In genomic region chr9:34929506-34930102, GRCh38 we compare ENCODE assay signal across 8 cellular contexts. TPM values are rescaled to one million over a fixed set of nuclear protein-coding genes. Genes with fewer than 3 reads are reported as not detected.
DNase-seq lines count a peak whose midpoint lies in the region; ATAC-seq, FAIRE-seq and TF ChIP-seq lines count a peak whose summit lies in the region.

No MANE protein-coding gene starts in this region.

- H2BK15ac ChIP-seq in mesendoderm (replicated peaks; ENCODE audit: low read depth): no peak overlapping the region

- BruUV-seq in PC-3 (replicated peaks; lab: Mats Ljungman, UMichigan): no TSS peak
- BruUV-seq in mammary epithelial cell (replicated peaks; lab: Mats Ljungman, UMichigan): no TSS peak

- no peak overlapping the region for H3K4me3 ChIP-seq in PC-3 (ENCODE audit: low read length)
- H3K4me3 ChIP-seq in mammary epithelial cell (replicated peaks in 1 of 3; ENCODE audit: insufficient read depth in 1 of 3, low read depth in 2 of 3, low read length in 3 of 3): no peak overlapping the region
- H3K4me3 ChIP-seq in mesendoderm (ENCODE audit: low read length): no peak overlapping the region
- no peak overlapping the region for H3K4me3 ChIP-seq in suprapubic skin

- CTCF ChIA-PET in PC-3 (lab: Charles Lee): interaction anchor here (0.5 to 1.5 kb wide), 2 partner anchors 30 to 35 kb away, joined by 3 to 5 read pairs; no protein-coding TSS in a partner anchor
- CTCF ChIA-PET in mammary epithelial cell (lab: Charles Lee; ENCODE audit: low non-redundant PET): interaction anchor here (0.6 to 0.9 kb wide), 3 partner anchors 60 to 1477 kb away, joined by 3 to 7 read pairs (median 5); partner anchors contain the start of gene DNAJB5

- TF ChIP-seq CTCF in PC-3 (conservative IDR thresholded peaks at IDR 0.05; ENCODE audit: low read depth, low read length) (peak; percentile 57), mammary epithelial cell (conservative IDR thresholded peaks at IDR 0.05 in 1 of 2, IDR thresholded peaks at IDR 0.05 in 1 of 2; ENCODE audit: extremely low read depth in 1 of 2, insufficient read depth in 1 of 2, low read depth in 1 of 2, low read length in 2 of 2) (peak; percentile 61 to 64), suprapubic skin (IDR thresholded peaks at IDR 0.05) (peak in 1 of 2 donors; percentile 11)

- H3K56ac ChIP-seq in mesendoderm (ENCODE audit: low read length): no peak overlapping the region

- H3F3A ChIP-seq in PC-3 (ENCODE audit: low read length, unreplicated experiment): no peaks in the 10 kb centered on the region

- no peak for TF ChIP-seq POLR2A in suprapubic skin (IDR thresholded peaks at IDR 0.05)

- H3K4me1 ChIP-seq in PC-3 (ENCODE audit: insufficient read depth, low read length): no peaks in the 10 kb centered on the region
- no peaks in the 10 kb centered on the region for H3K4me1 ChIP-seq in mammary epithelial cell (ENCODE audit: insufficient read depth, low read length)
- no peaks in the 10 kb centered on the region for H3K4me1 ChIP-seq in mesendoderm (ENCODE audit: control insufficient read depth, low read depth, low read length)
- no peaks in the 10 kb centered on the region for H3K4me1 ChIP-seq in suprapubic skin

- no peak overlapping the region for H4K8ac ChIP-seq in mesendoderm (ENCODE audit: low read depth, low read length)

- H2BK120ac ChIP-seq in mesendoderm (ENCODE audit: low read depth, low read length): no peak overlapping the region

- H2AK5ac ChIP-seq in mesendoderm (ENCODE audit: low read length): no peak overlapping the region

- H3K36me3 ChIP-seq in PC-3 (ENCODE audit: low read depth, low read length) (no peaks in the 10 kb centered on the region), mammary epithelial cell (ENCODE audit: insufficient read depth, low read length) (no peaks in the 10 kb centered on the region), mesendoderm (ENCODE audit: control insufficient read depth, insufficient read depth, low read length) (no peaks in the 10 kb centered on the region), suprapubic skin (no peaks in the 10 kb centered on the region)

- ATAC-seq in PC-3: no peak
- ATAC-seq in HG02642 (IDR thresholded peaks at IDR 0.05; ENCODE audit: poor library complexity, unreplicated experiment): no peak

- dilution Hi-C loops in mammary epithelial cell (cut with HindIII; ENCODE audit: low sequenced_read_pairs): no loop called here

- no peak overlapping the region for H3K4ac ChIP-seq in mesendoderm (ENCODE audit: low read depth, low read length)

- FAIRE-seq in GM18507 (lab: Jason Lieb, UNC): peak; percentile 58

- H4K20me1 ChIP-seq in PC-3 (ENCODE audit: low read length): no peaks in the 10 kb centered on the region
- H4K20me1 ChIP-seq in mammary epithelial cell (ENCODE audit: insufficient read depth, low read length): no peaks in the 10 kb centered on the region

- no peaks in the 10 kb centered on the region for H3K79me2 ChIP-seq in PC-3 (ENCODE audit: low read length)
- no peaks in the 10 kb centered on the region for H3K79me2 ChIP-seq in mammary epithelial cell (ENCODE audit: insufficient read depth, low read length)
- H3K79me2 ChIP-seq in mesendoderm (ENCODE audit: control insufficient read depth, insufficient read depth, low read length): no peaks in the 10 kb centered on the region

- POLR2A ChIA-PET in PC-3 (lab: Charles Lee; ENCODE audit: unreplicated experiment): no interaction called here

- no peak overlapping the region for H3K23ac ChIP-seq in mesendoderm (ENCODE audit: low read length)

- H3K27me3 ChIP-seq in PC-3 (ENCODE audit: low read length): peaks cover 19% of the 10 kb centered on the region
- H3K27me3 ChIP-seq in mammary epithelial cell (ENCODE audit: insufficient read depth, low read length): no peaks in the 10 kb centered on the region
- H3K27me3 ChIP-seq in mesendoderm (ENCODE audit: insufficient read depth, low read length, poor library complexity): no peaks in the 10 kb centered on the region
- H3K27me3 ChIP-seq in suprapubic skin: peaks cover 3% of the 10 kb centered on the region

- WGBS in mammary epithelial cell (ENCODE audit: low coverage, missing lambda C conversion rate): 34% methylated on average over 5 of the region's 7 CpGs
- WGBS in mesendoderm (ENCODE audit: extremely low coverage, insufficient coverage, low lambda C conversion rate): no CpG with 5 or more reads among the region's 7 CpGs
- WGBS in suprapubic skin: 31% methylated on average over 7 of the region's 7 CpGs

- in situ Hi-C loops in mammary epithelial cell (cut with MboI; ENCODE audit: low sequenced_read_pairs in 2 of 2): no loop called here

- intact Hi-C loops in PC-3 (cut with micrococcal nuclease) (no loop called here), mammary epithelial cell (cut with micrococcal nuclease) (no loop called here)

- H3K79me1 ChIP-seq in mesendoderm (ENCODE audit: low read length): no peaks in the 10 kb centered on the region

- H3K9me2 ChIP-seq in PC-3 (replicated peaks; ENCODE audit: low read length): no peaks in the 10 kb centered on the region

- H3K9me3 ChIP-seq in PC-3 (ENCODE audit: low read length) (no peaks in the 10 kb centered on the region), mammary epithelial cell (replicated peaks; ENCODE audit: insufficient read depth, low read length) (no peaks in the 10 kb centered on the region), suprapubic skin (no peaks in the 10 kb centered on the region)

- H3K9ac ChIP-seq in PC-3 (ENCODE audit: low read length) (no peak overlapping the region), mammary epithelial cell (ENCODE audit: insufficient read depth, low read length) (no peak overlapping the region), mesendoderm (ENCODE audit: low read length) (no peak overlapping the region)

- no peak overlapping the region for H3K4me2 ChIP-seq in PC-3 (ENCODE audit: low read length)
- no peak overlapping the region for H3K4me2 ChIP-seq in mammary epithelial cell (ENCODE audit: insufficient read depth, low read depth, low read length)
- no peak overlapping the region for H3K4me2 ChIP-seq in mesendoderm (ENCODE audit: low read length)

- H3K18ac ChIP-seq in mesendoderm (ENCODE audit: low read length): no peak overlapping the region

- TF ChIP-seq EP300 in suprapubic skin (IDR thresholded peaks at IDR 0.05): no peak

- no peak overlapping the region for H4K5ac ChIP-seq in mesendoderm (ENCODE audit: low read length)

- H3K27ac ChIP-seq in PC-3 (ENCODE audit: low read length): no peak overlapping the region
- no peak overlapping the region for H3K27ac ChIP-seq in mammary epithelial cell (ENCODE audit: insufficient read depth, low read depth, low read length)
- no peak overlapping the region for H3K27ac ChIP-seq in mesendoderm (ENCODE audit: low read depth, low read length)
- no peak overlapping the region for H3K27ac ChIP-seq in suprapubic skin

- H2BK5ac ChIP-seq in mesendoderm (ENCODE audit: low read length): no peak overlapping the region

- H2AFZ ChIP-seq in PC-3 (ENCODE audit: low read length) (no peak overlapping the region), mammary epithelial cell (ENCODE audit: low read depth, low read length) (no peak overlapping the region)

- peak; percentile 63 for DNase-seq in Ammon's horn (ENCODE audit: low spot score)
- no peak for DNase-seq in GM18507 (ENCODE audit: extremely low spot score, insufficient read length, low read depth)
- peak; percentile 32 for DNase-seq in PC-3
- peak; percentile 20 for DNase-seq in mammary epithelial cell
- peak; percentile 70 for DNase-seq in mesendoderm
- DNase-seq in suprapubic skin (ENCODE audit: low spot score in 2 of 2): no peak
- DNase-seq in NK-92 (lab: John Stamatoyannopoulos, UW; ENCODE audit: unreplicated experiment): no peak

RNA-seq across cellular contexts. Expression of gene PHF24, which starts 28.5 kb away (rescaled TPM):
- not detected in 2 replicates for total RNA-seq in PC-3 (2014; rRNA removed)
- under 1 TPM; under 0.01 to 0.24 TPM for total RNA-seq in mammary epithelial cell
- polyA plus RNA-seq in mammary epithelial cell: 0.07 TPM
- not detected for polyA minus RNA-seq in mammary epithelial cell
- polyA plus RNA-seq in mesendoderm (2013, experiment 1 of 2): 0.11 TPM
- polyA plus RNA-seq in mesendoderm (2013, experiment 2 of 2): 0.11 TPM
- 1 to 10 TPM in 2 of 4 donors, under 1 TPM in 2; 0.26 to 4.2 (median 1.2) TPM for total RNA-seq in suprapubic skin

RNA-seq across cellular contexts. Expression of gene DNAJB5, which starts 59.9 kb away (rescaled TPM):
- total RNA-seq in PC-3 (2014; rRNA removed) (7.3 and 9.3 TPM in 2 replicates), mammary epithelial cell (10 to 100 TPM in 1 of 2 donors, 1 to 10 TPM in 1; 8.4 to 10.0 TPM), suprapubic skin (1 to 10 TPM in 3 of 4 donors, under 1 TPM in 1; 0.98 to 4.7 (median 1.6) TPM)
- polyA plus RNA-seq in mammary epithelial cell: 3.4 TPM
- 3.9 TPM for polyA minus RNA-seq in mammary epithelial cell
- polyA plus RNA-seq in mesendoderm (2013, experiment 1 of 2): 24.8 TPM
- polyA plus RNA-seq in mesendoderm (2013, experiment 2 of 2): 25.9 TPM

Comparison
In these comparisons a context has a peak if more than half of its experiments do, and no peak if none do; other contexts are left out.
1. DNase-seq: peak in Ammon's horn (single experiment), PC-3 (single experiment), mammary epithelial cell (single experiment) and mesendoderm (single experiment); none in GM18507 (single experiment), suprapubic skin (0 of 2) and NK-92 (single experiment).